In the genomic region with DNA sequence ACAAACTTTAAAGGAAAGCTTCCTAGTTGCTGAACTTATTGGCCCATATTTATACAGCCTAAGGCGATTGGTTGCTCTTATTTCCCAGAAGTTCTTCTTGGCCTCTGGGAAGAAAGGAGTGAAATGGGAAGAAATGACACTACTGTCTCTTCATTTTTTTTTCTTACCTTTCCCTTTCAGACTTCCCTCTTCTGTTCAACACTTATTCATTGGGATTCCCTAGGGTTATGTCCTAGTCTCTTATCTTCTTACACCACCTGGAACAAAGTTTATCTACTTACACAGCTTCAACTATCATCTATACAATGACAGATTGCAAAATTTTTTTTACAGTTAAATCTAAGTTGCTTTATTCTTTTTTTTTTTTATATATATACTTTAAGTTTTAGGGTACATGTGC, we compare ENCODE assay signal across 23 cellular contexts.
"Had no signal": no experiment of that assay in that cellular context is flagged by ENCODE, and none has a peak within 500 bp of the region (broad histone marks: within the 10 kb centered on the region; RNA-seq: fewer than 3 reads in every experiment).

No MANE protein-coding gene starts in this region.

- H3K4me1 ChIP-seq: adrenal gland had no signal

- H3K36me3 Mint-ChIP-seq: activated naive CD8-positive, alpha-beta T cell treated with anti-CD3 and anti-CD28 coated beads, Interleukin-2, amount 10 ng/mL, durations not matched to agents 7 days and 5 days had no signal

- H3K36me3 ChIP-seq: adrenal gland had no signal

- ATAC-seq: activated CD4-positive, alpha-beta T cell treated with anti-CD3 and anti-CD28 coated beads for 36 hours; activated T-helper 17 cell treated with anti-CD3 and anti-CD28 coated beads, Interleukin-2, amount 50 U/mL, for 72 hours had no signal

- DNase-seq: activated CD4-positive, alpha-beta memory T cell treated with anti-CD3 and anti-CD28 coated beads, Interleukin-2, amount 10 ng/mL, durations not matched to agents 7 days and 5 days; activated CD4-positive, alpha-beta T cell treated with anti-CD3 and anti-CD28 coated beads for 36 hours; activated CD4-positive, alpha-beta T cell treated with anti-CD3 and anti-CD28 coated beads, Interleukin-2, amount 50 U/mL, for 1 hour; activated gamma-delta T cell; activated naive CD4-positive, alpha-beta T cell treated with anti-CD3 and anti-CD28 coated beads for 36 hours; activated naive CD8-positive, alpha-beta T cell treated with anti-CD3 and anti-CD28 coated beads, Interleukin-2, amount 10 ng/mL, durations not matched to agents 7 days and 5 days; activated T-cell treated with anti-CD3 and anti-CD28 coated beads for 4 hours; activated T-cell treated with anti-CD3 and anti-CD28 coated beads, Interleukin-2, amount 50 U/mL, for 48 hours; adrenal gland; anterior cingulate cortex; cerebellar nuclear complex; MM.1S; NCI-H1105; NCI-H1436; NCI-H1694 treated with DMSO at 0.1 percent for 48 hours; NCI-H2029 treated with DMSO at 0.1 percent for 48 hours; NCI-H446; NCI-H524; PC-9; SHP77 treated with DMSO at 0.1 percent for 48 hours had no signal

- H3K9me3 Mint-ChIP-seq: activated CD4-positive, alpha-beta memory T cell treated with anti-CD3 and anti-CD28 coated beads, Interleukin-2, amount 10 ng/mL, durations not matched to agents 7 days and 5 days; activated naive CD4-positive, alpha-beta T cell treated with anti-CD3 and anti-CD28 coated beads for 36 hours; activated naive CD8-positive, alpha-beta T cell treated with anti-CD3 and anti-CD28 coated beads, Interleukin-2, amount 10 ng/mL, durations not matched to agents 7 days and 5 days; activated T-helper 17 cell treated with anti-CD3 and anti-CD28 coated beads, Interleukin-2, amount 50 U/mL, for 72 hours; T-helper 1 cell treated with Interleukin-12 subunit alpha and Interleukin-12 subunit beta and Interleukin-4 antibody, amounts not matched to agents 30 μg/mL and 1 μg/mL, for 36 hours had no signal

- H3K27me3 ChIP-seq: adrenal gland had no signal

- H3K4me3 ChIP-seq: adrenal gland, PC-9 had no signal

- H3K27me3 Mint-ChIP-seq: activated CD4-positive, alpha-beta T cell treated with anti-CD3 and anti-CD28 coated beads for 36 hours; activated T-helper 17 cell treated with anti-CD3 and anti-CD28 coated beads, Interleukin-2, amount 50 U/mL, for 72 hours had no signal

- H3K27ac Mint-ChIP-seq: activated CD4-positive, alpha-beta memory T cell treated with anti-CD3 and anti-CD28 coated beads, Interleukin-2, amount 10 ng/mL, durations not matched to agents 7 days and 5 days; activated CD4-positive, alpha-beta T cell treated with anti-CD3 and anti-CD28 coated beads for 36 hours; activated naive CD4-positive, alpha-beta T cell treated with anti-CD3 and anti-CD28 coated beads for 36 hours; activated naive CD8-positive, alpha-beta T cell treated with anti-CD3 and anti-CD28 coated beads, Interleukin-2, amount 10 ng/mL, durations not matched to agents 7 days and 5 days; activated T-helper 17 cell treated with anti-CD3 and anti-CD28 coated beads, Interleukin-2, amount 50 U/mL, for 72 hours; T-helper 1 cell treated with Interleukin-12 subunit alpha and Interleukin-12 subunit beta and Interleukin-4 antibody, amounts not matched to agents 30 μg/mL and 1 μg/mL, for 36 hours had no signal

- H3K27ac ChIP-seq: adrenal gland, PC-9, VCaP had no signal

- H2AFZ ChIP-seq: PC-9 had no signal

- H3K4me1 Mint-ChIP-seq: activated T-helper 17 cell treated with anti-CD3 and anti-CD28 coated beads, Interleukin-2, amount 50 U/mL, for 72 hours had no signal

- H3K4me3 Mint-ChIP-seq: activated CD4-positive, alpha-beta memory T cell treated with anti-CD3 and anti-CD28 coated beads, Interleukin-2, amount 10 ng/mL, durations not matched to agents 7 days and 5 days; activated CD4-positive, alpha-beta T cell treated with anti-CD3 and anti-CD28 coated beads for 36 hours; activated naive CD4-positive, alpha-beta T cell treated with anti-CD3 and anti-CD28 coated beads for 36 hours; activated naive CD8-positive, alpha-beta T cell treated with anti-CD3 and anti-CD28 coated beads, Interleukin-2, amount 10 ng/mL, durations not matched to agents 7 days and 5 days; activated T-helper 17 cell treated with anti-CD3 and anti-CD28 coated beads, Interleukin-2, amount 50 U/mL, for 72 hours; T-helper 1 cell treated with Interleukin-12 subunit alpha and Interleukin-12 subunit beta and Interleukin-4 antibody, amounts not matched to agents 30 μg/mL and 1 μg/mL, for 36 hours had no signal

- H3K4me2 ChIP-seq: PC-9 had no signal
